Comparison of ENCODE assay signal across 3 cellular contexts in the genomic region with DNA sequence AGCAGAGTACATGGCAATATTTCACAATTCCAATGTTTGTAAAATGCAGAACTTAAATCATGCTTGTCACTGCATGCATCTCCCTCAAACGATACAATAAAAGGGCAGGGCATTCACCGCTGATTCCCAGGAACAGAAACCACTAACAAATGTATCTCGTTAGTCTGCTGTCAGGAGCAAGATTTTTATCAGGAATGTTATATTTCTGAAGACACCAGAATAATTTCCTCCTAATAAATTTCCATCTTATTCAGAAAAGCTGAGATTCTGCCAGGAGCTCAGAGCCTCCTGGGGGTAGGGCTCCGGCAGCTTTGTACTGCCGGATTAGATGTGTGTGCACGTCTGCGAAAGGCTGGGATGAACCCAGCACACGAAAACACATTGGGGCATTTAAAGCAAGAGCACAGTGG.
TF ChIP-seq lines count a peak whose summit lies in the region.

No MANE protein-coding gene starts in this region.

TF ChIP-seq in GM23338, 12 proteins besides CTCF, POLR2A, EP300 and RAD21:
- no peak for TF ChIP-seq CREB1 (CRISPR knock-in tag; IDR thresholded peaks at IDR 0.05; ENCODE audit: low read depth)
- TF ChIP-seq EZH2 (IDR thresholded peaks at IDR 0.05; ENCODE audit: low read depth, unreplicated experiment): no peak
- no peak for TF ChIP-seq ZNF331 (CRISPR knock-in tag; IDR thresholded peaks at IDR 0.05; ENCODE audit: low read depth)
- TF ChIP-seq, protein P1, sequence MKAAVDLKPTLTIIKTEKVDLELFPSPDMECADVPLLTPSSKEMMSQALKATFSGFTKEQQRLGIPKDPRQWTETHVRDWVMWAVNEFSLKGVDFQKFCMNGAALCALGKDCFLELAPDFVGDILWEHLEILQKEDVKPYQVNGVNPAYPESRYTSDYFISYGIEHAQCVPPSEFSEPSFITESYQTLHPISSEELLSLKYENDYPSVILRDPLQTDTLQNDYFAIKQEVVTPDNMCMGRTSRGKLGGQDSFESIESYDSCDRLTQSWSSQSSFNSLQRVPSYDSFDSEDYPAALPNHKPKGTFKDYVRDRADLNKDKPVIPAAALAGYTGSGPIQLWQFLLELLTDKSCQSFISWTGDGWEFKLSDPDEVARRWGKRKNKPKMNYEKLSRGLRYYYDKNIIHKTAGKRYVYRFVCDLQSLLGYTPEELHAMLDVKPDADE (IDR thresholded peaks at IDR 0.05): no peak

TF ChIP-seq in H1, 55 proteins besides CTCF, POLR2A, EP300 and RAD21:
- no peak for TF ChIP-seq HDAC2 (IDR thresholded peaks at IDR 0.05; ENCODE audit: borderline replicate concordance in 1 of 2, low read depth in 2 of 2, low read length in 2 of 2)
- no peak for TF ChIP-seq JUN (IDR thresholded peaks at IDR 0.05; ENCODE audit: low read depth, low read length)
- TF ChIP-seq SAP30 (IDR thresholded peaks at IDR 0.05; ENCODE audit: insufficient read depth, insufficient replicate concordance, low read length): no peak
- no peak for TF ChIP-seq RFX5 (IDR thresholded peaks at IDR 0.05; ENCODE audit: borderline replicate concordance, low read depth, low read length)
- no peak for TF ChIP-seq CEBPB (IDR thresholded peaks at IDR 0.05; ENCODE audit: low read depth, low read length)
- TF ChIP-seq POLR2AphosphoS5 (IDR thresholded peaks at IDR 0.05; ENCODE audit: low read depth, low read length): no peak
- TF ChIP-seq, protein P2, sequence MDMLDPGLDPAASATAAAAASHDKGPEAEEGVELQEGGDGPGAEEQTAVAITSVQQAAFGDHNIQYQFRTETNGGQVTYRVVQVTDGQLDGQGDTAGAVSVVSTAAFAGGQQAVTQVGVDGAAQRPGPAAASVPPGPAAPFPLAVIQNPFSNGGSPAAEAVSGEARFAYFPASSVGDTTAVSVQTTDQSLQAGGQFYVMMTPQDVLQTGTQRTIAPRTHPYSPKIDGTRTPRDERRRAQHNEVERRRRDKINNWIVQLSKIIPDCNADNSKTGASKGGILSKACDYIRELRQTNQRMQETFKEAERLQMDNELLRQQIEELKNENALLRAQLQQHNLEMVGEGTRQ (IDR thresholded peaks at IDR 0.05; ENCODE audit: low read length): no peak
- no peak for TF ChIP-seq SUZ12 (IDR thresholded peaks at IDR 0.05; ENCODE audit: low read length)
- TF ChIP-seq CBX5 (IDR thresholded peaks at IDR 0.05; ENCODE audit: low read depth, low read length): no peak
- TF ChIP-seq BCL11A (IDR thresholded peaks at IDR 0.05; ENCODE audit: low read depth in 2 of 2, low read length in 2 of 2): no peak
- TF ChIP-seq FOSL1 (IDR thresholded peaks at IDR 0.05; ENCODE audit: insufficient read depth, low read depth, low read length): no peak
- TF ChIP-seq, protein P3, sequence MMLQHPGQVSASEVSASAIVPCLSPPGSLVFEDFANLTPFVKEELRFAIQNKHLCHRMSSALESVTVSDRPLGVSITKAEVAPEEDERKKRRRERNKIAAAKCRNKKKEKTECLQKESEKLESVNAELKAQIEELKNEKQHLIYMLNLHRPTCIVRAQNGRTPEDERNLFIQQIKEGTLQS (IDR thresholded peaks at IDR 0.05; ENCODE audit: insufficient read depth, low read depth, low read length): no peak
- TF ChIP-seq PHF8 (conservative IDR thresholded peaks at IDR 0.05; ENCODE audit: low read depth, low read length): no peak
- no peak for TF ChIP-seq YY1 (IDR thresholded peaks at IDR 0.05; ENCODE audit: low read depth, low read length)
TF ChIP-seq in H1: peak in this region for 0.

TF ChIP-seq in GM12891, 5 proteins besides CTCF, POLR2A, EP300 and RAD21:
- TF ChIP-seq POU2F2 (IDR thresholded peaks at IDR 0.05; ENCODE audit: low read depth, low read length) (no peak), SPI1 (IDR thresholded peaks at IDR 0.05; ENCODE audit: low read depth, low read length) (no peak), PAX5 (IDR thresholded peaks at IDR 0.05; ENCODE audit: insufficient read depth, low read length, severe bottlenecking) (no peak), POLR2AphosphoS5 (IDR thresholded peaks at IDR 0.05; ENCODE audit: low read depth, low read length) (no peak), TAF1 (IDR thresholded peaks at IDR 0.05; ENCODE audit: low read depth, low read length) (no peak)
TF ChIP-seq in GM12891: peak in this region for 0.
